ENCODE assay signal across 23 cellular contexts in the genomic region with DNA sequence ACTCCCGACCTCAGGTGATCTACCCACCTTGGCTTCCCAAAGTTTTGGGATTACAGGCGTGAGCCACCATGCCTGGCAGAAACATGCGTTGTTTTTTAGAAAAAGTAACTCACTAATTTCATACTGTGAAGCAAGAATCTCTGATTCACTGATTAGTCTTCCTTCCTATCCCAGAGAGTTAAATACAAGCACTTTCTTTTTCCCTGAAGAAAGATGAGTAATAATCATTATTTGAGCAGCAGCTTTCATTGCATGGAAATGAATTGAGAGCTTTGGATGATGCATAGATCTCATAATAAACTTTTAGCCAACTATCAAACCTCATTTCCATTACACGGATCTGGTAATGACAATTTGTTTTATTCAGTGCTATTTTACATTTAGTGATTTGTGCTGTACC.
"Had no signal": no experiment of that assay in that cellular context is flagged by ENCODE, and none has a peak within 500 bp of the region (broad histone marks: within the 10 kb centered on the region; RNA-seq: fewer than 3 reads in every experiment).

No MANE protein-coding gene starts in this region.

- H3K4me1 ChIP-seq: left lung, prostate gland, uterus had no signal

- FAIRE-seq: astrocyte had no signal

- H3K36me3 ChIP-seq: left lung, neutrophil, ovary, prostate gland, uterus had no signal

- H3K9me3 ChIP-seq: neutrophil, ovary, prostate gland, uterus had no signal

- DNase-seq: activated B cell treated with CpG ODN at 0.5 μM for 24 hours; activated CD4-positive, alpha-beta T cell treated with anti-CD3 and anti-CD28 coated beads for 36 hours; activated CD4-positive, alpha-beta T cell treated with anti-CD3 and anti-CD28 coated beads, Interleukin-2, amount 50 U/mL, for 4 hours; activated CD8-positive, alpha-beta memory T cell treated with anti-CD3 and anti-CD28 coated beads, Interleukin-2, amount 50 U/mL, for 48 hours; activated naive CD4-positive, alpha-beta T cell treated with Interleukin-2 at 50 U/mL for 16 hours; activated naive CD8-positive, alpha-beta T cell treated with anti-CD3 and anti-CD28 coated beads for 36 hours; activated T-cell treated with anti-CD3 and anti-CD28 coated beads, Interleukin-2, amount 50 U/mL, for 4 hours; endodermal cell; kidney glomerular epithelial cell; left lung; midbrain; ovary; stimulated activated CD4-positive, alpha-beta T cell treated with anti-CD3 and anti-CD28 coated beads, Interleukin-2, amount 100 ng/mL, for 48 hours; stimulated activated CD8-positive, alpha-beta memory T cell treated with anti-CD3 and anti-CD28 coated beads, Interleukin-4, amount 100 ng/mL, for 48 hours; stimulated activated naive B cell treated with anti-CD40 and anti-IgM and Interleukin-4, amounts not matched to agents 10 μg/mL and 1 μg/mL and 100 μg/mL, for 72 hours; T1000; trophoblast cell; uterus had no signal

- ATAC-seq: activated CD4-positive, alpha-beta T cell treated with anti-CD3 and anti-CD28 coated beads for 36 hours; activated T-cell treated with anti-CD3 and anti-CD28 coated beads, Interleukin-2, amount 50 U/mL, for 4 hours; left lung; natural killer cell treated with Interleukin-12 subunit alpha and Interleukin-12 subunit beta and Interleukin-15 and Interleukin-18, amount 100 ng/mL, for 72 hours; stimulated activated naive B cell treated with anti-CD40 and anti-IgM and Interleukin-4, amounts not matched to agents 10 μg/mL and 1 μg/mL and 100 μg/mL, for 72 hours had no signal

- H3K4me3 ChIP-seq: coronary artery, left lung, ovary, prostate gland, uterus had no signal
